26 cellular contexts compared by ENCODE assay signal in genomic region chr15:61038910-61039309, GRCh38.
DNase-seq lines count a peak whose midpoint lies in the region; ATAC-seq and TF ChIP-seq lines count a peak whose summit lies in the region.
"Had no signal": no experiment of that assay in that cellular context is flagged by ENCODE, and none has a peak within 500 bp of the region (broad histone marks: within the 10 kb centered on the region; RNA-seq: fewer than 3 reads in every experiment).

No MANE protein-coding gene starts in this region.

- DNase-seq in AG20443 (ENCODE audit: low spot score), result peak; percentile 39
- DNase-seq in astrocyte of the cerebellum (ENCODE audit: low read depth), result peak; percentile 63
- no peak for DNase-seq in left ventricle myocardium inferior
- no peak for DNase-seq in sciatic nerve (ENCODE audit: low spot score)
- no peak for DNase-seq in AG08396 (ENCODE audit: low spot score)
- no peak for DNase-seq in H4 (ENCODE audit: low spot score)
- no peak for DNase-seq in stimulated activated CD4-positive, alpha-beta T cell treated with anti-CD3 and anti-CD28 coated beads, Interleukin-12 subunit alpha, Interleukin-12 subunit beta, amount 100 ng/mL, for 4 hours
- DNase-seq in CD8-positive, alpha-beta T cell, result no peak
- DNase-seq: activated CD4-positive, alpha-beta T cell treated with anti-CD3 and anti-CD28 coated beads for 48 hours; activated naive CD4-positive, alpha-beta T cell; activated T-cell treated with anti-CD3 and anti-CD28 coated beads, Interleukin-2, amount 50 U/mL, for 4 hours; caudate nucleus; DMS79; GF-D8; H7; Karpas-422; left lung; midbrain; NCI-H1694; T-helper 17 cell; upper lobe of left lung had no signal

- H3K36me3 ChIP-seq in left ventricle myocardium inferior, result no peaks in the 10 kb centered on the region
- H3K36me3 ChIP-seq in CD8-positive, alpha-beta T cell (ENCODE audit: insufficient read depth, low read length), result no peaks in the 10 kb centered on the region
- H3K36me3 ChIP-seq: adrenal gland, BLaER1, left lung, upper lobe of left lung had no signal

- no peak overlapping the region for H3K4me3 Mint-ChIP-seq in CD8-positive, alpha-beta T cell
- H3K4me3 Mint-ChIP-seq: activated T-cell treated with anti-CD3 and anti-CD28 coated beads, Interleukin-2, amount 50 U/mL, for 4 hours; natural killer cell treated with Interleukin-12 subunit alpha and Interleukin-12 subunit beta and Interleukin-15 and Interleukin-18, amount 100 ng/mL, for 72 hours; stimulated activated naive CD8-positive, alpha-beta T cell treated with anti-CD3 and anti-CD28 coated beads, Interleukin-15, Interleukin-2, amounts not matched to agents 100 ng/mL and 50 ng/mL, for 24 hours; T-helper 17 cell had no signal

- H3K27me3 Mint-ChIP-seq in CD8-positive, alpha-beta T cell (ENCODE audit: low read depth), result peaks cover 30% of the 10 kb centered on the region

- ATAC-seq in sciatic nerve, result peak; percentile 91
- ATAC-seq in CD8-positive, alpha-beta T cell, result no peak
- ATAC-seq: activated T-cell treated with anti-CD3 and anti-CD28 coated beads, Interleukin-2, amount 50 U/mL, for 4 hours; left lung; natural killer cell treated with Interleukin-12 subunit alpha and Interleukin-12 subunit beta and Interleukin-15 and Interleukin-18, amount 100 ng/mL, for 72 hours; T-helper 17 cell had no signal

- in situ Hi-C loops in astrocyte of the cerebellum (cut with HindIII; ENCODE audit: low sequenced_read_pairs), result no loop called here

- no peaks in the 10 kb centered on the region for H3K9me3 Mint-ChIP-seq in CD8-positive, alpha-beta T cell
- H3K9me3 Mint-ChIP-seq: activated T-cell treated with anti-CD3 and anti-CD28 coated beads, Interleukin-2, amount 50 U/mL, for 4 hours; natural killer cell treated with Interleukin-12 subunit alpha and Interleukin-12 subunit beta and Interleukin-15 and Interleukin-18, amount 100 ng/mL, for 72 hours; stimulated activated naive CD8-positive, alpha-beta T cell treated with anti-CD3 and anti-CD28 coated beads, Interleukin-15, Interleukin-2, amounts not matched to agents 100 ng/mL and 50 ng/mL, for 24 hours had no signal

- POLR2A ChIA-PET in CD8-positive, alpha-beta T cell (lab: Charles Lee), result no interaction called here

- H3K4me1 ChIP-seq in left ventricle myocardium inferior, result peaks cover 36% of the 10 kb centered on the region
- H3K4me1 ChIP-seq in CD8-positive, alpha-beta T cell (ENCODE audit: insufficient read depth, low read length), result no peaks in the 10 kb centered on the region
- H3K4me1 ChIP-seq: BLaER1 had no signal

- H3K4me1 Mint-ChIP-seq in CD8-positive, alpha-beta T cell (ENCODE audit: low read depth), result no peaks in the 10 kb centered on the region

- H3K27ac Mint-ChIP-seq in CD8-positive, alpha-beta T cell, result no peak overlapping the region
- H3K27ac Mint-ChIP-seq: natural killer cell treated with Interleukin-12 subunit alpha and Interleukin-12 subunit beta and Interleukin-15 and Interleukin-18, amount 100 ng/mL, for 72 hours; stimulated activated naive CD8-positive, alpha-beta T cell treated with anti-CD3 and anti-CD28 coated beads, Interleukin-15, Interleukin-2, amounts not matched to agents 100 ng/mL and 50 ng/mL, for 24 hours; T-helper 17 cell had no signal

- peak overlapping the region; percentile 22 for H3K27ac ChIP-seq in left ventricle myocardium inferior (replicated peaks)
- H3K27ac ChIP-seq in CD8-positive, alpha-beta T cell (ENCODE audit: low read depth, low read length), result no peak overlapping the region
- H3K27ac ChIP-seq: adrenal gland, BLaER1, hepatocyte, left lung, upper lobe of left lung had no signal

- H3K36me3 Mint-ChIP-seq in CD8-positive, alpha-beta T cell, result no peaks in the 10 kb centered on the region
- H3K36me3 Mint-ChIP-seq: natural killer cell treated with Interleukin-12 subunit alpha and Interleukin-12 subunit beta and Interleukin-15 and Interleukin-18, amount 100 ng/mL, for 72 hours had no signal

- CTCF ChIA-PET in CD8-positive, alpha-beta T cell (lab: Charles Lee), result no interaction called here

- H3K27me3 ChIP-seq in left ventricle myocardium inferior (ENCODE audit: low read depth), result no peaks in the 10 kb centered on the region
- H3K27me3 ChIP-seq in CD8-positive, alpha-beta T cell (ENCODE audit: insufficient read depth, low read length), result no peaks in the 10 kb centered on the region
- H3K27me3 ChIP-seq: adrenal gland, BLaER1, hepatocyte, left lung, upper lobe of left lung had no signal

- intact Hi-C loops in left ventricle myocardium inferior (cut with micrococcal nuclease), result no loop called here
- intact Hi-C loops in sciatic nerve (cut with DNase I), result no loop called here
- intact Hi-C loops in CD8-positive, alpha-beta T cell (cut with DNase I, micrococcal nuclease), result no loop called here

- no peak overlapping the region for H3K4me3 ChIP-seq in astrocyte of the cerebellum (ENCODE audit: low read depth, low read length)
- H3K4me3 ChIP-seq in left ventricle myocardium inferior, result no peak overlapping the region
- no peak overlapping the region for H3K4me3 ChIP-seq in CD8-positive, alpha-beta T cell (ENCODE audit: low read depth, low read length)
- H3K4me3 ChIP-seq: adrenal gland, BLaER1, hepatocyte, left lung, upper lobe of left lung had no signal

- TF ChIP-seq CTCF in astrocyte of the cerebellum (IDR thresholded peaks at IDR 0.05; ENCODE audit: low read depth, low read length, missing control alignments) (no peak), left ventricle myocardium inferior (IDR thresholded peaks at IDR 0.05; ENCODE audit: borderline replicate concordance) (no peak)
- TF ChIP-seq CTCF in CD8-positive, alpha-beta T cell (IDR thresholded peaks at IDR 0.05), result no peak

- H3K9me3 ChIP-seq in left ventricle myocardium inferior (replicated peaks), result no peaks in the 10 kb centered on the region
- no peaks in the 10 kb centered on the region for H3K9me3 ChIP-seq in CD8-positive, alpha-beta T cell (ENCODE audit: low read length)
- H3K9me3 ChIP-seq: adrenal gland, BLaER1, left lung, upper lobe of left lung had no signal

Comparison
In these comparisons a context has a peak if more than half of its experiments do, and no peak if none do; other contexts are left out.
1. DNase-seq: peak in AG20443 (single experiment) and astrocyte of the cerebellum (single experiment); none in left ventricle myocardium inferior (single experiment), sciatic nerve (single experiment), AG08396 (single experiment), H4 (single experiment), stimulated activated CD4-positive, alpha-beta T cell treated with anti-CD3 and anti-CD28 coated beads, Interleukin-12 subunit alpha, Interleukin-12 subunit beta, amount 100 ng/mL, for 4 hours (single experiment) and CD8-positive, alpha-beta T cell (0 of 7).